ENCODE assay signal across 1 cellular context in the genomic region with DNA sequence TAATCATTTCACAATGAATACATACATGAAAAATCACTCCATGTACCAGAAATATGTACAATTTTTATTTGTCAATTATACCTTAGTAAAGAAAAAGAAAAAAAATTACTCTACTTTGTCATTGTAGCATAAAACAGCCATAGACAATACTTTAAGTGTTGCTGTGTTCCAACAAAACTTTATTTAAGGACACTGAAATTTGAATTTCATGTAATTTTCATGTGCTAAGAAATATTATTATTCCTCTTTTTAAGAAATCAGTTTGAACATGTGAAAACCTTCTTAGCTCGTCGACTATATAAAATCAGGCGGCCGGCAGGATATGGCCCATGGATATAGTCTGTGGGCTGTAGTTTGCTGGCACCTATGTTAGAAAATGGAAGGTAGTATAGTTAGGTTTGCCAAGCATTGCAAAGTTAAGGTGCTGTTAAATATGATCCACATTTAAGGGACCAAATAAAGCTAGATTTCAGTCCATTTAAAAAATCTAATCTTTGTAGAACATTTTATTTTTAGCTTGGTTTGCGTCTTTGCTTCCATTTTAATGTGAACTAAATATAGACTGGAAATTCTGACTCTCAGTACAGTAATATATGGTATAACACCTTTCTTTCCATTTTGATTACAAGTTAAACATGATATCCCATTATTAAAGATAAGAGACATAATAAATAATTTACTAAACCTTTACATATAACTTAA.
TF ChIP-seq lines count a peak whose summit lies in the region.

No MANE protein-coding gene starts in this region.

TF ChIP-seq in H1, 55 proteins besides CTCF, POLR2A, EP300 and RAD21:
- TF ChIP-seq EGR1 (IDR thresholded peaks at IDR 0.05; ENCODE audit: borderline replicate concordance, low read depth, low read length) (no peak), ASH2L (IDR thresholded peaks at IDR 0.05; ENCODE audit: low read length) (no peak), POLR2AphosphoS5 (IDR thresholded peaks at IDR 0.05; ENCODE audit: low read depth, low read length) (no peak), RXRA (IDR thresholded peaks at IDR 0.05; ENCODE audit: insufficient read depth, low read depth, low read length) (no peak), KDM5A (IDR thresholded peaks at IDR 0.05; ENCODE audit: low read length) (no peak), POU5F1 (IDR thresholded peaks at IDR 0.05; ENCODE audit: low read depth, low read length) (no peak), BACH1 (IDR thresholded peaks at IDR 0.05; ENCODE audit: low read length) (no peak)
